ENCODE assay signal across 36 cellular contexts in genomic region chr17:6065351-6065750, GRCh38. TPM values are rescaled to one million over a fixed set of nuclear protein-coding genes. Genes with fewer than 3 reads are reported as not detected.
"Had no signal": no experiment of that assay in that cellular context is flagged by ENCODE, and none has a peak within 500 bp of the region (broad histone marks: within the 10 kb centered on the region; RNA-seq: fewer than 3 reads in every experiment).

No MANE protein-coding gene starts in this region.

- H3K4me3 Mint-ChIP-seq: activated B cell treated with CpG ODN at 0.5 μM for 24 hours; activated CD4-positive, alpha-beta memory T cell treated with anti-CD3 and anti-CD28 coated beads, Interleukin-2, amount 10 ng/mL, durations not matched to agents 7 days and 5 days; activated CD4-positive, alpha-beta T cell treated with anti-CD3 and anti-CD28 coated beads, Interleukin-2, amount 10 ng/mL, durations not matched to agents 24 days and 14 days; activated CD8-positive, alpha-beta memory T cell treated with anti-CD3 and anti-CD28 coated beads, Interleukin-2, amount 10 ng/mL, durations not matched to agents 7 days and 5 days; activated CD8-positive, alpha-beta T cell treated with anti-CD3 and anti-CD28 coated beads, Interleukin-2, amount 10 ng/mL, durations not matched to agents 7 days and 5 days; activated naive CD4-positive, alpha-beta T cell treated with anti-CD3 and anti-CD28 coated beads for 36 hours; activated naive CD8-positive, alpha-beta T cell treated with anti-CD3 and anti-CD28 coated beads for 36 hours; activated T-cell treated with anti-CD3 and anti-CD28 coated beads, Interleukin-2, amount 50 U/mL, for 24 hours; activated T-cell treated with anti-CD3 and anti-CD28 coated beads, Interleukin-2, amount 50 U/mL, for 72 hours; T-helper 1 cell treated with Interleukin-12 subunit alpha and Interleukin-12 subunit beta and Interleukin-4 antibody, amounts not matched to agents 30 μg/mL and 1 μg/mL, for 36 hours; T-helper 2 cell treated with Interferon-gamma antibody and Interleukin-4, amounts not matched to agents 5 μg/mL and 100 μg/mL, for 36 hours had no signal

- H3K27me3 ChIP-seq: adrenal gland had no signal

- H3K9me3 Mint-ChIP-seq: activated B cell treated with CpG ODN at 0.5 μM for 24 hours; activated CD4-positive, alpha-beta memory T cell treated with anti-CD3 and anti-CD28 coated beads, Interleukin-2, amount 10 ng/mL, durations not matched to agents 7 days and 5 days; activated CD4-positive, alpha-beta T cell treated with anti-CD3 and anti-CD28 coated beads, Interleukin-2, amount 10 ng/mL, durations not matched to agents 24 days and 14 days; activated naive CD4-positive, alpha-beta T cell treated with anti-CD3 and anti-CD28 coated beads for 36 hours; activated naive CD4-positive, alpha-beta T cell treated with anti-CD3 and anti-CD28 coated beads, Interleukin-2, amount 50 U/mL, for 72 hours; activated naive CD8-positive, alpha-beta T cell treated with anti-CD3 and anti-CD28 coated beads for 36 hours; activated T-cell treated with anti-CD3 and anti-CD28 coated beads, Interleukin-2, amount 50 U/mL, for 24 hours; activated T-cell treated with anti-CD3 and anti-CD28 coated beads, Interleukin-2, amount 50 U/mL, for 72 hours; activated T-helper 2 cell treated with anti-CD3 and anti-CD28 coated beads, Interferon-gamma antibody, Interleukin-2, Interleukin-4, amounts not matched to agents 10 μg/mL and 5 μg/mL and 100 μg/mL, durations not matched to agents 14 hours and 24 hours and 36 hours; T-helper 1 cell treated with Interleukin-12 subunit alpha and Interleukin-12 subunit beta and Interleukin-4 antibody, amounts not matched to agents 30 μg/mL and 1 μg/mL, for 36 hours; T-helper 2 cell treated with Interferon-gamma antibody and Interleukin-4, amounts not matched to agents 5 μg/mL and 100 μg/mL, for 36 hours had no signal

- H3K4me3 ChIP-seq: adrenal gland, body of pancreas, breast epithelium had no signal

- H3K36me3 ChIP-seq: adrenal gland, brain microvascular endothelial cell, breast epithelium had no signal

- FAIRE-seq: astrocyte, TTC549 had no signal

- DNase-seq: activated B cell treated with CpG ODN at 0.5 μM for 24 hours; activated CD4-positive, alpha-beta memory T cell treated with anti-CD3 and anti-CD28 coated beads, Interleukin-2, amount 10 ng/mL, durations not matched to agents 7 days and 5 days; activated CD4-positive, alpha-beta T cell treated with anti-CD3 and anti-CD28 coated beads for 4 hours; activated CD4-positive, alpha-beta T cell treated with anti-CD3 and anti-CD28 coated beads, Interleukin-2, amount 10 ng/mL, durations not matched to agents 24 days and 14 days; activated CD4-positive, alpha-beta T cell treated with anti-CD3 and anti-CD28 coated beads, Interleukin-2, amount 50 U/mL, for 48 hours; activated CD4-positive, CD25-positive, alpha-beta regulatory T cell treated with anti-CD3 and anti-CD28 coated beads, Interleukin-2, amount 50 U/mL, for 72 hours; activated CD8-positive, alpha-beta memory T cell treated with anti-CD3 and anti-CD28 coated beads for 24 hours; activated CD8-positive, alpha-beta memory T cell treated with anti-CD3 and anti-CD28 coated beads, Interleukin-2, amount 10 ng/mL, durations not matched to agents 7 days and 5 days; activated CD8-positive, alpha-beta memory T cell treated with anti-CD3 and anti-CD28 coated beads, Interleukin-2, amount 50 U/mL, for 48 hours; activated CD8-positive, alpha-beta T cell treated with anti-CD3 and anti-CD28 coated beads, Interleukin-2, amount 10 ng/mL, durations not matched to agents 7 days and 5 days; activated effector memory CD4-positive, alpha-beta T cell treated with Interleukin-2 at 50 U/mL for 16 hours; activated gamma-delta T cell; activated naive CD4-positive, alpha-beta T cell; activated naive CD4-positive, alpha-beta T cell treated with anti-CD3 and anti-CD28 coated beads for 36 hours; activated naive CD4-positive, alpha-beta T cell treated with anti-CD3 and anti-CD28 coated beads, Interleukin-2, amount 50 U/mL, for 16 hours; activated naive CD8-positive, alpha-beta T cell treated with anti-CD3 and anti-CD28 coated beads for 36 hours; activated T-cell treated with anti-CD3 and anti-CD28 coated beads, Interleukin-2, amount 50 U/mL, for 24 hours; activated T-cell treated with anti-CD3 and anti-CD28 coated beads, Interleukin-2, amount 50 U/mL, for 72 hours; adrenal gland; amniotic stem cell; aorta; body of pancreas; brain microvascular endothelial cell; central memory CD4-positive, alpha-beta T cell; SW 1271; T-helper 1 cell; T-helper 2 cell; T-helper 9 cell had no signal

- H3K27ac ChIP-seq: adrenal gland, body of pancreas, brain microvascular endothelial cell, breast epithelium, VCaP had no signal

- H3K9me3 ChIP-seq: adrenal gland, body of pancreas, breast epithelium had no signal

- H3K4me1 ChIP-seq: adrenal gland, breast epithelium had no signal

- H3K27ac Mint-ChIP-seq: activated B cell treated with CpG ODN at 0.5 μM for 24 hours; activated CD4-positive, alpha-beta memory T cell treated with anti-CD3 and anti-CD28 coated beads, Interleukin-2, amount 10 ng/mL, durations not matched to agents 7 days and 5 days; activated CD4-positive, alpha-beta T cell treated with anti-CD3 and anti-CD28 coated beads, Interleukin-2, amount 10 ng/mL, durations not matched to agents 24 days and 14 days; activated CD8-positive, alpha-beta memory T cell treated with anti-CD3 and anti-CD28 coated beads, Interleukin-2, amount 10 ng/mL, durations not matched to agents 7 days and 5 days; activated CD8-positive, alpha-beta T cell treated with anti-CD3 and anti-CD28 coated beads, Interleukin-2, amount 10 ng/mL, durations not matched to agents 7 days and 5 days; activated naive CD4-positive, alpha-beta T cell treated with anti-CD3 and anti-CD28 coated beads for 36 hours; activated naive CD4-positive, alpha-beta T cell treated with anti-CD3 and anti-CD28 coated beads, Interleukin-2, amount 50 U/mL, for 72 hours; activated naive CD8-positive, alpha-beta T cell treated with anti-CD3 and anti-CD28 coated beads for 36 hours; activated T-cell treated with anti-CD3 and anti-CD28 coated beads, Interleukin-2, amount 50 U/mL, for 24 hours; activated T-cell treated with anti-CD3 and anti-CD28 coated beads, Interleukin-2, amount 50 U/mL, for 72 hours; activated T-helper 2 cell treated with anti-CD3 and anti-CD28 coated beads, Interferon-gamma antibody, Interleukin-2, Interleukin-4, amounts not matched to agents 10 μg/mL and 5 μg/mL and 100 μg/mL, durations not matched to agents 14 hours and 24 hours and 36 hours; T-helper 1 cell treated with Interleukin-12 subunit alpha and Interleukin-12 subunit beta and Interleukin-4 antibody, amounts not matched to agents 30 μg/mL and 1 μg/mL, for 36 hours; T-helper 2 cell treated with Interferon-gamma antibody and Interleukin-4, amounts not matched to agents 5 μg/mL and 100 μg/mL, for 36 hours had no signal

RNA-seq across cellular contexts. Expression of gene WSCD1, which starts 4.8 kb away (rescaled TPM):
- total RNA-seq: activated B cell treated with CpG ODN at 0.5 μM for 24 hours; activated CD4-positive, alpha-beta memory T cell treated with anti-CD3 and anti-CD28 coated beads, Interleukin-2, amount 10 ng/mL, durations not matched to agents 7 days and 5 days; activated CD4-positive, alpha-beta T cell treated with anti-CD3 and anti-CD28 coated beads, Interleukin-2, amount 10 ng/mL, durations not matched to agents 24 days and 14 days; activated CD8-positive, alpha-beta T cell treated with anti-CD3 and anti-CD28 coated beads, Interleukin-2, amount 10 ng/mL, durations not matched to agents 7 days and 5 days had no signal
